In genomic region chr17:21763738-21764340, GRCh38 we compare ENCODE assay signal across 6 cellular contexts.
A peak's percentile ranks its signal among the peaks of the same experiment; 100 is the strongest.
DNase-seq lines count a peak whose midpoint lies in the region; ATAC-seq, FAIRE-seq and TF ChIP-seq lines count a peak whose summit lies in the region.
"Not testable (repeated sequence)": the region's sequence is repeated elsewhere in the genome, so short reads cannot be mapped to it uniquely, and the experiment has no call there.

No MANE protein-coding gene starts in this region.

- H3K79me2 ChIP-seq in K562 (ENCODE audit: control insufficient read depth, insufficient read depth, low read length), result not testable (repeated sequence)

- not testable (repeated sequence) for FAIRE-seq in K562 (lab: Jason Lieb, UNC)

- H3K4me3 ChIP-seq in K562, coronary artery, upper lobe of right lung: not testable (repeated sequence)

- not testable (repeated sequence) for H4K20me1 ChIP-seq in K562 (replicated peaks; ENCODE audit: control insufficient read depth, insufficient read depth, low read length)

- TF ChIP-seq CTCF in K562 (IDR thresholded peaks at IDR 0.05 in 2 of 3, conservative IDR thresholded peaks at IDR 0.05 in 1 of 3; ENCODE audit: insufficient read depth in 2 of 3, low read depth in 1 of 3, low read length in 3 of 3); coronary artery (IDR thresholded peaks at IDR 0.05); upper lobe of right lung (IDR thresholded peaks at IDR 0.05): not testable (repeated sequence)

- H3K27ac ChIP-seq in K562 (ENCODE audit: extremely low read depth, low read depth, low read length); coronary artery; upper lobe of right lung: not testable (repeated sequence)

- not testable (repeated sequence) for H3K27me3 ChIP-seq in K562 (ENCODE audit: control insufficient read depth in 2 of 2, insufficient read depth in 2 of 2, low read length in 2 of 2); upper lobe of right lung

- not testable (repeated sequence) for H3K9me1 ChIP-seq in K562 (ENCODE audit: control insufficient read depth, insufficient read depth, low read length)

- CTCF ChIA-PET in K562 (lab: Yijun Ruan, JAX; ENCODE audit: low intra/inter-chr PET ratio), result not testable (repeated sequence)

- not testable (repeated sequence) for H3K4me2 ChIP-seq in K562 (ENCODE audit: insufficient read depth, low read length)

- POLR2A ChIA-PET in K562 (lab: Yijun Ruan, JAX), result not testable (repeated sequence)

- not testable (repeated sequence) for H3K9me3 ChIP-seq in K562 (replicated peaks; ENCODE audit: control insufficient read depth, insufficient read depth, low read depth, low read length); upper lobe of right lung

- ATAC-seq in K562, upper lobe of right lung: not testable (repeated sequence)

- intact Hi-C loops in K562 (cut with micrococcal nuclease); posterior vena cava (cut with DNase I); upper lobe of right lung (cut with DNase I): not testable (repeated sequence)

- not testable (repeated sequence) for TF ChIP-seq EP300 in K562 (IDR thresholded peaks at IDR 0.05; ENCODE audit: low read length)

- H3K36me3 ChIP-seq in K562 (ENCODE audit: control insufficient read depth, insufficient read depth, low read length); upper lobe of right lung: not testable (repeated sequence)

- TF ChIP-seq POLR2A in K562 (conservative IDR thresholded peaks at IDR 0.05), result not testable (repeated sequence)

- DNase-seq in G401 (ENCODE audit: low spot score) (peak; percentile 82), coronary artery (ENCODE audit: low spot score) (peak; percentile 52), islet precursor cell (peak; percentile 40), posterior vena cava (ENCODE audit: low spot score) (peak; percentile 71), upper lobe of right lung (peak; percentile 48)
- DNase-seq in K562 (ENCODE audit: extremely low read depth in 1 of 4, low spot score in 3 of 4), result not testable (repeated sequence)

- H3K9ac ChIP-seq in K562 (ENCODE audit: insufficient read depth in 1 of 2, low read depth in 2 of 2, low read length in 2 of 2), result not testable (repeated sequence)

- WGBS in K562 (ENCODE audit: insufficient coverage, low coverage, missing lambda C conversion rate), result 29% methylated on average over 17 of the region's 25 CpGs

- TF ChIP-seq RAD21 in K562 (CRISPR knock-in tag; conservative IDR thresholded peaks at IDR 0.05 in 1 of 2, IDR thresholded peaks at IDR 0.05 in 1 of 2), result not testable (repeated sequence)

- in situ Hi-C loops in G401 (cut with HindIII; ENCODE audit: low sequenced_read_pairs), result not testable (repeated sequence)
- in situ Hi-C loops in K562 (cut with MboI), result loop anchor here (5.0 kb wide), 1 partner anchor 442 kb away; no protein-coding TSS in a partner anchor

- not testable (repeated sequence) for BruUV-seq in K562 (replicated peaks; lab: Mats Ljungman, UMichigan)

- H2AFZ ChIP-seq in K562 (ENCODE audit: low read depth, low read length), result 0 out of 2 replicates have a peak overlapping the region, but pooled peaks have one; percentile 40

- H3K4me1 ChIP-seq in K562 (replicated peaks in 1 of 2; ENCODE audit: control insufficient read depth in 2 of 2, insufficient read depth in 2 of 2, low read length in 2 of 2); upper lobe of right lung: not testable (repeated sequence)
